ENCODE assay signal across 1 cellular context in the genomic region with DNA sequence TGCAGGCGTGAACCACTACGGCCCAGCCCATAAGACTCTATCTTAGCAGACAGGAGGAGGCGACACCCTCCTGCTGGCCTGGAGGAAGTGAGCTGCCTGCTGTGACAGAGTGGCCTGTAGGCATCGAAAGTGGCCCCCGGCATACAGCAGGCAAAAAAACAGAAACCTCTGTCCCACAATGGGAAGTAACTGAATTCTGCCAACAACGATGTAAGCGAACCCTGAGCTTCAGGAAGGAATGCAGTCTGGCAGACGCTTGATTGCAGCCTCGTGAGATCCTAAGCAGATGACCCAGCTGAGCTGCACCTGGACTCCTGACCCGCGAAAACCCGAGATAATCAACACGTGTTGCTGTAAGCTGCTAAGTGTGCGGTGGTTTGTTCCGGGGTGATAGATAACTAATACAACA.
TF ChIP-seq lines count a peak whose summit lies in the region.

No MANE protein-coding gene starts in this region.

TF ChIP-seq in GM23338, 12 proteins besides CTCF, POLR2A, EP300 and RAD21 (continued from another document):
- TF ChIP-seq, protein P1, sequence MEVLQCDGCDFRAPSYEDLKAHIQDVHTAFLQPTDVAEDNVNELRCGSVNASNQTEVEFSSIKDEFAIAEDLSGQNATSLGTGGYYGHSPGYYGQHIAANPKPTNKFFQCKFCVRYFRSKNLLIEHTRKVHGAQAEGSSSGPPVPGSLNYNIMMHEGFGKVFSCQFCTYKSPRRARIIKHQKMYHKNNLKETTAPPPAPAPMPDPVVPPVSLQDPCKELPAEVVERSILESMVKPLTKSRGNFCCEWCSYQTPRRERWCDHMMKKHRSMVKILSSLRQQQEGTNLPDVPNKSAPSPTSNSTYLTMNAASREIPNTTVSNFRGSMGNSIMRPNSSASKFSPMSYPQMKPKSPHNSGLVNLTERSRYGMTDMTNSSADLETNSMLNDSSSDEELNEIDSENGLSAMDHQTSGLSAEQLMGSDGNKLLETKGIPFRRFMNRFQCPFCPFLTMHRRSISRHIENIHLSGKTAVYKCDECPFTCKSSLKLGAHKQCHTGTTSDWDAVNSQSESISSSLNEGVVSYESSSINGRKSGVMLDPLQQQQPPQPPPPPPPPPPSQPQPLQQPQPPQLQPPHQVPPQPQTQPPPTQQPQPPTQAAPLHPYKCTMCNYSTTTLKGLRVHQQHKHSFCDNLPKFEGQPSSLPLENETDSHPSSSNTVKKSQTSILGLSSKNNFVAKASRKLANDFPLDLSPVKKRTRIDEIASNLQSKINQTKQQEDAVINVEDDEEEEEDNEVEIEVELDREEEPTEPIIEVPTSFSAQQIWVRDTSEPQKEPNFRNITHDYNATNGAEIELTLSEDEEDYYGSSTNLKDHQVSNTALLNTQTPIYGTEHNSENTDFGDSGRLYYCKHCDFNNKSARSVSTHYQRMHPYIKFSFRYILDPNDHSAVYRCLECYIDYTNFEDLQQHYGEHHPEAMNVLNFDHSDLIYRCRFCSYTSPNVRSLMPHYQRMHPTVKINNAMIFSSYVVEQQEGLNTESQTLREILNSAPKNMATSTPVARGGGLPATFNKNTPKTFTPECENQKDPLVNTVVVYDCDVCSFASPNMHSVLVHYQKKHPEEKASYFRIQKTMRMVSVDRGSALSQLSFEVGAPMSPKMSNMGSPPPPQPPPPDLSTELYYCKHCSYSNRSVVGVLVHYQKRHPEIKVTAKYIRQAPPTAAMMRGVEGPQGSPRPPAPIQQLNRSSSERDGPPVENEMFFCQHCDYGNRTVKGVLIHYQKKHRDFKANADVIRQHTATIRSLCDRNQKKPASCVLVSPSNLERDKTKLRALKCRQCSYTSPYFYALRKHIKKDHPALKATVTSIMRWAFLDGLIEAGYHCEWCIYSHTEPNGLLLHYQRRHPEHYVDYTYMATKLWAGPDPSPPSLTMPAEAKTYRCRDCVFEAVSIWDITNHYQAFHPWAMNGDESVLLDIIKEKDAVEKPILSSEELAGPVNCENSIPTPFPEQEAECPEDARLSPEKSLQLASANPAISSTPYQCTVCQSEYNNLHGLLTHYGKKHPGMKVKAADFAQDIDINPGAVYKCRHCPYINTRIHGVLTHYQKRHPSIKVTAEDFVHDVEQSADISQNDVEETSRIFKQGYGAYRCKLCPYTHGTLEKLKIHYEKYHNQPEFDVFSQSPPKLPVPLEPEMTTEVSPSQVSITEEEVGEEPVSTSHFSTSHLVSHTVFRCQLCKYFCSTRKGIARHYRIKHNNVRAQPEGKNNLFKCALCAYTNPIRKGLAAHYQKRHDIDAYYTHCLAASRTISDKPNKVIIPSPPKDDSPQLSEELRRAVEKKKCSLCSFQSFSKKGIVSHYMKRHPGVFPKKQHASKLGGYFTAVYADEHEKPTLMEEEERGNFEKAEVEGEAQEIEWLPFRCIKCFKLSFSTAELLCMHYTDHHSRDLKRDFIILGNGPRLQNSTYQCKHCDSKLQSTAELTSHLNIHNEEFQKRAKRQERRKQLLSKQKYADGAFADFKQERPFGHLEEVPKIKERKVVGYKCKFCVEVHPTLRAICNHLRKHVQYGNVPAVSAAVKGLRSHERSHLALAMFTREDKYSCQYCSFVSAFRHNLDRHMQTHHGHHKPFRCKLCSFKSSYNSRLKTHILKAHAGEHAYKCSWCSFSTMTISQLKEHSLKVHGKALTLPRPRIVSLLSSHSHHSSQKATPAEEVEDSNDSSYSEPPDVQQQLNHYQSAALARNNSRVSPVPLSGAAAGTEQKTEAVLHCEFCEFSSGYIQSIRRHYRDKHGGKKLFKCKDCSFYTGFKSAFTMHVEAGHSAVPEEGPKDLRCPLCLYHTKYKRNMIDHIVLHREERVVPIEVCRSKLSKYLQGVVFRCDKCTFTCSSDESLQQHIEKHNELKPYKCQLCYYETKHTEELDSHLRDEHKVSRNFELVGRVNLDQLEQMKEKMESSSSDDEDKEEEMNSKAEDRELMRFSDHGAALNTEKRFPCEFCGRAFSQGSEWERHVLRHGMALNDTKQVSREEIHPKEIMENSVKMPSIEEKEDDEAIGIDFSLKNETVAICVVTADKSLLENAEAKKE (CRISPR knock-in tag; IDR thresholded peaks at IDR 0.05) = no peak
- TF ChIP-seq, protein P2, sequence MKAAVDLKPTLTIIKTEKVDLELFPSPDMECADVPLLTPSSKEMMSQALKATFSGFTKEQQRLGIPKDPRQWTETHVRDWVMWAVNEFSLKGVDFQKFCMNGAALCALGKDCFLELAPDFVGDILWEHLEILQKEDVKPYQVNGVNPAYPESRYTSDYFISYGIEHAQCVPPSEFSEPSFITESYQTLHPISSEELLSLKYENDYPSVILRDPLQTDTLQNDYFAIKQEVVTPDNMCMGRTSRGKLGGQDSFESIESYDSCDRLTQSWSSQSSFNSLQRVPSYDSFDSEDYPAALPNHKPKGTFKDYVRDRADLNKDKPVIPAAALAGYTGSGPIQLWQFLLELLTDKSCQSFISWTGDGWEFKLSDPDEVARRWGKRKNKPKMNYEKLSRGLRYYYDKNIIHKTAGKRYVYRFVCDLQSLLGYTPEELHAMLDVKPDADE (IDR thresholded peaks at IDR 0.05) = no peak
- TF ChIP-seq CREB1 (CRISPR knock-in tag; IDR thresholded peaks at IDR 0.05; ENCODE audit: low read depth) (no peak), EZH2phosphoT487 (IDR thresholded peaks at IDR 0.05; ENCODE audit: unreplicated experiment) (no peak), ZNF331 (CRISPR knock-in tag; IDR thresholded peaks at IDR 0.05; ENCODE audit: low read depth) (no peak)
- TF ChIP-seq, protein P3, sequence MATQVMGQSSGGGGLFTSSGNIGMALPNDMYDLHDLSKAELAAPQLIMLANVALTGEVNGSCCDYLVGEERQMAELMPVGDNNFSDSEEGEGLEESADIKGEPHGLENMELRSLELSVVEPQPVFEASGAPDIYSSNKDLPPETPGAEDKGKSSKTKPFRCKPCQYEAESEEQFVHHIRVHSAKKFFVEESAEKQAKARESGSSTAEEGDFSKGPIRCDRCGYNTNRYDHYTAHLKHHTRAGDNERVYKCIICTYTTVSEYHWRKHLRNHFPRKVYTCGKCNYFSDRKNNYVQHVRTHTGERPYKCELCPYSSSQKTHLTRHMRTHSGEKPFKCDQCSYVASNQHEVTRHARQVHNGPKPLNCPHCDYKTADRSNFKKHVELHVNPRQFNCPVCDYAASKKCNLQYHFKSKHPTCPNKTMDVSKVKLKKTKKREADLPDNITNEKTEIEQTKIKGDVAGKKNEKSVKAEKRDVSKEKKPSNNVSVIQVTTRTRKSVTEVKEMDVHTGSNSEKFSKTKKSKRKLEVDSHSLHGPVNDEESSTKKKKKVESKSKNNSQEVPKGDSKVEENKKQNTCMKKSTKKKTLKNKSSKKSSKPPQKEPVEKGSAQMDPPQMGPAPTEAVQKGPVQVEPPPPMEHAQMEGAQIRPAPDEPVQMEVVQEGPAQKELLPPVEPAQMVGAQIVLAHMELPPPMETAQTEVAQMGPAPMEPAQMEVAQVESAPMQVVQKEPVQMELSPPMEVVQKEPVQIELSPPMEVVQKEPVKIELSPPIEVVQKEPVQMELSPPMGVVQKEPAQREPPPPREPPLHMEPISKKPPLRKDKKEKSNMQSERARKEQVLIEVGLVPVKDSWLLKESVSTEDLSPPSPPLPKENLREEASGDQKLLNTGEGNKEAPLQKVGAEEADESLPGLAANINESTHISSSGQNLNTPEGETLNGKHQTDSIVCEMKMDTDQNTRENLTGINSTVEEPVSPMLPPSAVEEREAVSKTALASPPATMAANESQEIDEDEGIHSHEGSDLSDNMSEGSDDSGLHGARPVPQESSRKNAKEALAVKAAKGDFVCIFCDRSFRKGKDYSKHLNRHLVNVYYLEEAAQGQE (IDR thresholded peaks at IDR 0.05; ENCODE audit: unreplicated experiment) = no peak
TF ChIP-seq in GM23338: peak in this region for 0.
